ENCODE assay signal across 21 cellular contexts in the genomic region with DNA sequence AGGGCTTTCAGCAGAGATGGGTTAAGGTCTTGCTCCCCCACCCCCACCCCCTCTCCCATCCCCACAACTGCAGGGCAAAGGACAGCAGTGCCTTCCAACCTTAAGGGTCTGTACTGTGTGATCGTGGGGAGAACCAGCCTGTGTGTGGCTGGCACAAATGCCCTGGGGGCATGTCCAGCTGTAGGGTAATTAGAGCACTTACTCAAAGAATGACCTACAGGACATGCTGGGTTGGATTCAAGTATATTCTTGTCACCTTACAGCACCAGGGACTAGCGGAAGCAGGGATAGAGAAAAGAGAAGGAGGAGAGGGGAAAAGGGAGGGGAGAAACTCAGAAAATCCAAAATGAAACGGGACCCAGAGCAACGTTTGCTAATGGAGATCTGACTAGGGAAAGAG.
"Had no signal": no experiment of that assay in that cellular context is flagged by ENCODE, and none has a peak within 500 bp of the region (broad histone marks: within the 10 kb centered on the region; RNA-seq: fewer than 3 reads in every experiment).

No MANE protein-coding gene starts in this region.

- H3K27me3 Mint-ChIP-seq: stimulated activated naive CD8-positive, alpha-beta T cell treated with anti-CD3 and anti-CD28 coated beads, Interleukin-15, amount 100 ng/mL, for 72 hours had no signal

- H3K36me3 Mint-ChIP-seq: memory B cell; stimulated activated memory B cell treated with anti-CD40 and anti-IgM and Interleukin-4, amounts not matched to agents 10 μg/mL and 1 μg/mL and 100 μg/mL, for 72 hours had no signal

- H3K27ac Mint-ChIP-seq: immature natural killer cell; memory B cell; mesothelial cell of epicardium; naive B cell; nephron; stimulated activated memory B cell treated with anti-CD40 and anti-IgM and Interleukin-4, amounts not matched to agents 10 μg/mL and 1 μg/mL and 100 μg/mL, for 72 hours; stimulated activated naive CD8-positive, alpha-beta T cell treated with anti-CD3 and anti-CD28 coated beads, Interleukin-15, amount 100 ng/mL, for 72 hours had no signal

- H3K4me1 Mint-ChIP-seq: immature natural killer cell; memory B cell; naive B cell; stimulated activated memory B cell treated with anti-CD40 and anti-IgM and Interleukin-4, amounts not matched to agents 10 μg/mL and 1 μg/mL and 100 μg/mL, for 72 hours; stimulated activated naive CD8-positive, alpha-beta T cell treated with anti-CD3 and anti-CD28 coated beads, Interleukin-15, amount 100 ng/mL, for 72 hours had no signal

- DNase-seq: cerebellar nuclear complex; cortex of kidney; effector memory CD4-positive, alpha-beta T cell; glutamatergic neuron; immature natural killer cell; left ventricle myocardium inferior; lower lobe of right lung; naive B cell; spleen; stimulated activated CD4-positive, alpha-beta T cell treated with anti-CD3 and anti-CD28 coated beads, Interleukin-15, amount 100 ng/mL, for 24 hours; stimulated activated CD4-positive, alpha-beta T cell treated with anti-CD3 and anti-CD28 coated beads, Interleukin-1b, Interleukin-23, amount 100 ng/mL, for 48 hours; stimulated activated CD4-positive, alpha-beta T cell treated with anti-CD3 and anti-CD28 coated beads, Interleukin-4, amount 100 ng/mL, for 24 hours; stimulated activated naive CD8-positive, alpha-beta T cell treated with anti-CD3 and anti-CD28 coated beads, Interleukin-15, amount 100 ng/mL, for 72 hours; transverse colon had no signal

- H3K4me3 Mint-ChIP-seq: immature natural killer cell; memory B cell; mesothelial cell of epicardium; naive B cell; nephron; stimulated activated memory B cell treated with anti-CD40 and anti-IgM and Interleukin-4, amounts not matched to agents 10 μg/mL and 1 μg/mL and 100 μg/mL, for 72 hours; stimulated activated naive CD8-positive, alpha-beta T cell treated with anti-CD3 and anti-CD28 coated beads, Interleukin-15, amount 100 ng/mL, for 72 hours had no signal

- H3K9me3 ChIP-seq: lower lobe of right lung, prostate gland had no signal

- ATAC-seq: esophagus mucosa; lower lobe of right lung; sciatic nerve; stimulated activated memory B cell treated with anti-CD40 and anti-IgM and Interleukin-4, amounts not matched to agents 10 μg/mL and 1 μg/mL and 100 μg/mL, for 72 hours; stimulated activated naive CD8-positive, alpha-beta T cell treated with anti-CD3 and anti-CD28 coated beads, Interleukin-15, amount 100 ng/mL, for 72 hours had no signal
